Comparison of ENCODE assay signal across 8 cellular contexts in genomic region chr4:24686866-24687672, GRCh38.
DNase-seq lines count a peak whose midpoint lies in the region; TF ChIP-seq lines count a peak whose summit lies in the region.

No MANE protein-coding gene starts in this region.

- H3K4me2 ChIP-seq in OCI-LY3 (ENCODE audit: low read length), result no peak overlapping the region

- H3K9ac ChIP-seq in OCI-LY3 (ENCODE audit: low read length), result no peak overlapping the region

- peak; percentile 54 for TF ChIP-seq CTCF in OCI-LY3 (IDR thresholded peaks at IDR 0.05; ENCODE audit: low read depth, low read length)
- TF ChIP-seq CTCF in fibroblast of the aortic adventitia (IDR thresholded peaks at IDR 0.05; ENCODE audit: insufficient read depth, low read length), result peak; percentile 16

- DNase-seq in activated CD4-positive, alpha-beta T cell treated with anti-CD3 and anti-CD28 coated beads for 48 hours, result peak; percentile 54
- DNase-seq in activated CD4-positive, alpha-beta T cell treated with anti-CD3 and anti-CD28 coated beads, Interleukin-2, amount 50 U/mL, for 1 hour, result no peak
- DNase-seq in fibroblast of the aortic adventitia (ENCODE audit: low read depth), result no peak
- DNase-seq in stimulated activated CD4-positive, alpha-beta T cell treated with anti-CD3 and anti-CD28 coated beads, Interleukin-4, amount 100 ng/mL, for 48 hours (ENCODE audit: low read depth in 2 of 2), result peak; percentile 3 to 28
- DNase-seq in SHP77 (lab: John Stamatoyannopoulos, UW), result no peak
- DNase-seq in NCI-H128 (lab: John Stamatoyannopoulos, UW; ENCODE audit: unreplicated experiment), result no peak
- DNase-seq in activated gamma-delta T cell (lab: John Stamatoyannopoulos, UW), result no peak

- H3K79me2 ChIP-seq in OCI-LY3 (ENCODE audit: low read length), result no peaks in the 10 kb centered on the region

- H4K20me1 ChIP-seq in OCI-LY3 (ENCODE audit: insufficient read depth, low read length), result no peaks in the 10 kb centered on the region

- H3K4me1 ChIP-seq in OCI-LY3 (ENCODE audit: low read length), result no peaks in the 10 kb centered on the region

- H3K36me3 ChIP-seq in OCI-LY3 (replicated peaks; ENCODE audit: low read depth, low read length), result no peaks in the 10 kb centered on the region

- H3K27me3 ChIP-seq in OCI-LY3 (ENCODE audit: low read depth, low read length), result peaks cover 10% of the 10 kb centered on the region; the same call in 1 of the 2 replicates

- H3K4me3 ChIP-seq in OCI-LY3 (ENCODE audit: low read length) (no peak overlapping the region), fibroblast of the aortic adventitia (ENCODE audit: low read depth, low read length) (no peak overlapping the region)

- no peaks in the 10 kb centered on the region for H3K9me3 ChIP-seq in OCI-LY3 (ENCODE audit: insufficient read depth, low read length)

- no peak overlapping the region for H2AFZ ChIP-seq in OCI-LY3 (ENCODE audit: low read depth, low read length)

- no peak overlapping the region for H3K27ac ChIP-seq in OCI-LY3 (ENCODE audit: low read length)

Comparison
In these comparisons a context has a peak if more than half of its experiments do, and no peak if none do; other contexts are left out.
1. DNase-seq: peak in activated CD4-positive, alpha-beta T cell treated with anti-CD3 and anti-CD28 coated beads for 48 hours (single experiment) and stimulated activated CD4-positive, alpha-beta T cell treated with anti-CD3 and anti-CD28 coated beads, Interleukin-4, amount 100 ng/mL, for 48 hours (2 of 2); none in activated CD4-positive, alpha-beta T cell treated with anti-CD3 and anti-CD28 coated beads, Interleukin-2, amount 50 U/mL, for 1 hour (single experiment), fibroblast of the aortic adventitia (single experiment), SHP77 (0 of 2), NCI-H128 (single experiment) and activated gamma-delta T cell (single experiment).